Comparison of ENCODE assay signal across 24 cellular contexts in the genomic region with DNA sequence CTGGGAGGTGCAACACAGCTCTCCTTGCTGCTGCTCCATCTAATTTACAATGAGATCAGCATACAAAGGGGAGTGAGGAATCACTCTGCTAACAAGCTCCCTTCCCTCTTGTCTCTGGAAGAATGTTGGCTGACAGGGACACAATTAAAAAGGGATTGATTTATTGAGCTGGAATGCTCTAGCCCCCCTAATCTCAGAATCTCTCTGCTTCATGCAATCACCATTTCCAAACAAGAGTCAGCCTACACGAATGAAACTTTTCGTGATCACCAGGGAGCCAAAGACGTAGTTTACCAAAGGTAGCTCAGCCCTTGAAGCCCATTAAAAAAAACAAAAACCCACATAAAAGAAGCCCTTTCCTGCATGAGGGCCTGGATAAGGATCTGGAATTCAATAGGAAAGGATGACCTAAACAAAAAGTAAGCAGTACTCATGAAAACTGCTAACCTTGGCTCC.
DNase-seq lines count a peak whose midpoint lies in the region; ATAC-seq and TF ChIP-seq lines count a peak whose summit lies in the region.
"Had no signal": no experiment of that assay in that cellular context is flagged by ENCODE, and none has a peak within 500 bp of the region (broad histone marks: within the 10 kb centered on the region; RNA-seq: fewer than 3 reads in every experiment).

No MANE protein-coding gene starts in this region.

- TF ChIP-seq POLR2A in gastroesophageal sphincter (IDR thresholded peaks at IDR 0.05) = no peak

- H2AFZ ChIP-seq in GM23248 = no peak overlapping the region

- H3K4me1 ChIP-seq in left ventricle myocardium inferior (peaks cover 13% of the 10 kb centered on the region), mesodermal cell (ENCODE audit: control insufficient read depth, insufficient read depth, low read length, poor library complexity, severe bottlenecking) (peaks cover 5% of the 10 kb centered on the region), GM23248 (ENCODE audit: insufficient read depth) (no peaks in the 10 kb centered on the region), gastroesophageal sphincter (no peaks in the 10 kb centered on the region)

- H3K27me3 ChIP-seq in left ventricle myocardium inferior (ENCODE audit: low read depth) (no peaks in the 10 kb centered on the region), GM23248 (replicated peaks; ENCODE audit: insufficient read depth) (no peaks in the 10 kb centered on the region), gastroesophageal sphincter (no peaks in the 10 kb centered on the region)
- H3K27me3 ChIP-seq: cardiac muscle cell, upper lobe of left lung had no signal

- in situ Hi-C loops in GM23248 (cut with MboI) = no loop called here

- TF ChIP-seq CTCF in left ventricle myocardium inferior (IDR thresholded peaks at IDR 0.05; ENCODE audit: borderline replicate concordance) = no peak
- no peak for TF ChIP-seq CTCF in gastroesophageal sphincter (IDR thresholded peaks at IDR 0.05)

- no peak overlapping the region for H3K9ac ChIP-seq in GM23248

- H3K79me2 ChIP-seq in GM23248 (ENCODE audit: insufficient read depth) = no peaks in the 10 kb centered on the region

- H3K4me2 ChIP-seq in GM23248 (ENCODE audit: unreplicated experiment) = no peak overlapping the region

- H3K9me3 ChIP-seq in left ventricle myocardium inferior (replicated peaks) = no peaks in the 10 kb centered on the region
- no peaks in the 10 kb centered on the region for H3K9me3 ChIP-seq in mesodermal cell (ENCODE audit: control insufficient read depth, low read length)
- H3K9me3 ChIP-seq in GM23248 (ENCODE audit: low read depth) = no peaks in the 10 kb centered on the region
- H3K9me3 ChIP-seq in gastroesophageal sphincter = no peaks in the 10 kb centered on the region
- H3K9me3 ChIP-seq: lower lobe of right lung, upper lobe of left lung had no signal

- TF ChIP-seq EP300 in gastroesophageal sphincter (IDR thresholded peaks at IDR 0.05) = no peak

- intact Hi-C loops in left ventricle myocardium inferior (cut with micrococcal nuclease) (no loop called here), cardiac septum (cut with DNase I) (no loop called here)

- 40 to 42% methylated on average over 2 to 3 of the region's 3 CpGs for WGBS in mesodermal cell (ENCODE audit: insufficient coverage in 2 of 2), 2 experiments
- 75 to 77% methylated on average over 3 of the region's 3 CpGs for WGBS in GM23248 (ENCODE audit: low coverage in 1 of 2, low lambda C conversion rate in 2 of 2, missing lambda C conversion rate in 2 of 2), 2 experiments
- WGBS in gastroesophageal sphincter (ENCODE audit: low coverage in 1 of 2), 2 donors = 92 to 100% methylated on average over 1 to 3 of the region's 3 CpGs

- no peaks in the 10 kb centered on the region for H3K36me3 ChIP-seq in left ventricle myocardium inferior
- H3K36me3 ChIP-seq in mesodermal cell (ENCODE audit: control insufficient read depth, insufficient read depth, low read length) = no peaks in the 10 kb centered on the region
- no peaks in the 10 kb centered on the region for H3K36me3 ChIP-seq in GM23248 (ENCODE audit: low read depth)
- H3K36me3 ChIP-seq in gastroesophageal sphincter = no peaks in the 10 kb centered on the region
- H3K36me3 ChIP-seq: cardiac muscle cell, lower lobe of right lung, upper lobe of left lung had no signal

- no peaks in the 10 kb centered on the region for H3F3A ChIP-seq in GM23248 (ENCODE audit: insufficient read depth)

- no peaks in the 10 kb centered on the region for H3K9me2 ChIP-seq in GM23248 (ENCODE audit: insufficient read depth)

- ATAC-seq in left lobe of liver (no peak), GM21526 (IDR thresholded peaks at IDR 0.05; ENCODE audit: low FRiP score, unreplicated experiment) (no peak), gastroesophageal sphincter (no peak)
- ATAC-seq: CD8-positive, alpha-beta T cell; lower lobe of right lung had no signal

- DNase-seq in left ventricle myocardium inferior (no peak), cardiac septum (ENCODE audit: low spot score) (no peak), dermis blood vessel endothelial cell (peak; percentile 36), left lobe of liver (ENCODE audit: low spot score) (no peak), GM23248 (no peak)
- DNase-seq: 8988T; activated naive CD4-positive, alpha-beta T cell treated with anti-CD3 and anti-CD28 coated beads, Interleukin-2, amount 10 ng/mL, durations not matched to agents 7 days and 5 days; amygdala; CD8-positive, alpha-beta T cell; DMS 273 treated with DMSO at 0.1 percent for 48 hours; foreskin fibroblast; Karpas-422; lower lobe of right lung; NCI-H1694 treated with DMSO at 0.1 percent for 48 hours; NCI-H226; SHP77; stimulated activated CD4-positive, alpha-beta T cell treated with anti-CD3 and anti-CD28 coated beads, Interleukin-1b, Interleukin-23, amount 100 ng/mL, for 48 hours; T-helper 9 cell; upper lobe of left lung had no signal

- H3K4me3 ChIP-seq in left ventricle myocardium inferior (no peak overlapping the region), mesodermal cell (ENCODE audit: extremely low read depth, insufficient read depth, low read length, poor library complexity, severe bottlenecking) (no peak overlapping the region), GM23248 (no peak overlapping the region), gastroesophageal sphincter (no peak overlapping the region)
- H3K4me3 ChIP-seq: cardiac muscle cell, lower lobe of right lung, skin epidermis, upper lobe of left lung had no signal

- H3K27ac ChIP-seq in left ventricle myocardium inferior (replicated peaks) (peak overlapping the region; percentile 16), mesodermal cell (ENCODE audit: low read depth, low read length, severe bottlenecking) (peak overlapping the region; percentile 37), GM23248 (no peak overlapping the region), gastroesophageal sphincter (no peak overlapping the region)
- H3K27ac ChIP-seq: cardiac muscle cell, lower lobe of right lung, skin epidermis had no signal

- H4K20me1 ChIP-seq in GM23248 (ENCODE audit: insufficient read depth) = no peaks in the 10 kb centered on the region

Comparison
In these comparisons a context has a peak if more than half of its experiments do, and no peak if none do; other contexts are left out.
1. H3K27ac ChIP-seq: peak in left ventricle myocardium inferior (single experiment) and mesodermal cell (single experiment); none in GM23248 (single experiment) and gastroesophageal sphincter (0 of 4).